In the genomic region with DNA sequence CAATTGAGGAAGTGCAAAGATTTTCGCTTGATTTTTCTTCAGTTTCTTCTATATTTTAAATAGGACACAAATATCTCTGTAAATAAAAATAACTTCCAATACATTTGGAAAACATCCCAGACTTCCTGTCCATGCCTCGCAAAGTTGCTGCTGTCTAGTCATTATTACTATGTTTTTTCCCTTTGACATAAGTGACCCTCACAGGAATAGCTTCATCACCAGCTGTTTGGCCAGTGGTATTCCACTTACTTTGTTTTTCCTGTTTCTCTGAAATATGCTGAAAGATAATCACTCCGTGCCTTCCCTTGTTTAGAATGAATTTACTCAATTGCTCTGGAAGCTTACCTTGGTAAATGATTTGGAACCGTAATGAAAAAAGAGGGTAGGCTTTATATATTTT, we compare ENCODE assay signal across 20 cellular contexts.
DNase-seq lines count a peak whose midpoint lies in the region; ATAC-seq and TF ChIP-seq lines count a peak whose summit lies in the region.
"Had no signal": no experiment of that assay in that cellular context is flagged by ENCODE, and none has a peak within 500 bp of the region (broad histone marks: within the 10 kb centered on the region; RNA-seq: fewer than 3 reads in every experiment).

No MANE protein-coding gene starts in this region.

- DNase-seq in EH (ENCODE audit: low read depth) = peak; percentile 17
- DNase-seq in choroid plexus epithelial cell (ENCODE audit: low read depth) = peak; percentile 10
- DNase-seq in foreskin fibroblast = peak; percentile 10 to 14
- DNase-seq in nephron progenitor cell = no peak
- DNase-seq in stimulated activated CD4-positive, alpha-beta T cell treated with anti-CD3 and anti-CD28 coated beads, Interleukin-2, amount 100 ng/mL, for 48 hours = no peak
- no peak for DNase-seq in activated CD4-positive, alpha-beta T cell treated with anti-CD3 and anti-CD28 coated beads, Interleukin-2, amount 10 ng/mL, durations not matched to agents 7 days and 5 days
- DNase-seq: CD8-positive, alpha-beta T cell; DMS79; H9; NCI-H1436; NCI-H2029; NCI-H2171; NCI-H446; NCI-H69; Right ventricle myocardium superior had no signal

- H3K4me3 Mint-ChIP-seq in nephron progenitor cell = no peak overlapping the region
- no peak overlapping the region for H3K4me3 Mint-ChIP-seq in activated CD4-positive, alpha-beta T cell treated with anti-CD3 and anti-CD28 coated beads, Interleukin-2, amount 10 ng/mL, durations not matched to agents 7 days and 5 days
- H3K4me3 Mint-ChIP-seq: CD8-positive, alpha-beta T cell; H9 had no signal

- no peak overlapping the region for H3K4me3 ChIP-seq in choroid plexus epithelial cell (ENCODE audit: low read depth, low read length)
- H3K4me3 ChIP-seq in foreskin fibroblast (ENCODE audit: low read depth in 1 of 2, low read length in 2 of 2) = no peak overlapping the region
- no peak overlapping the region for H3K4me3 ChIP-seq in gastroesophageal sphincter
- H3K4me3 ChIP-seq: BLaER1, K562 had no signal

- H3K27me3 Mint-ChIP-seq in nephron progenitor cell (ENCODE audit: low read depth, poor library complexity) = no peaks in the 10 kb centered on the region
- H3K27me3 Mint-ChIP-seq in activated CD4-positive, alpha-beta T cell treated with anti-CD3 and anti-CD28 coated beads, Interleukin-2, amount 10 ng/mL, durations not matched to agents 7 days and 5 days = no peaks in the 10 kb centered on the region

- H3K36me3 Mint-ChIP-seq in nephron progenitor cell (ENCODE audit: low read depth) = no peaks in the 10 kb centered on the region
- H3K36me3 Mint-ChIP-seq in activated CD4-positive, alpha-beta T cell treated with anti-CD3 and anti-CD28 coated beads, Interleukin-2, amount 10 ng/mL, durations not matched to agents 7 days and 5 days (ENCODE audit: low read depth) = no peaks in the 10 kb centered on the region
- H3K36me3 Mint-ChIP-seq: CD8-positive, alpha-beta T cell had no signal

- ATAC-seq in GM19452 (IDR thresholded peaks at IDR 0.05; ENCODE audit: unreplicated experiment) (no peak), gastroesophageal sphincter (no peak)
- ATAC-seq: CD8-positive, alpha-beta T cell; K562 had no signal

- no peak for TF ChIP-seq POLR2A in gastroesophageal sphincter (IDR thresholded peaks at IDR 0.05)

- H3K4me1 Mint-ChIP-seq in nephron progenitor cell = peaks cover 15% of the 10 kb centered on the region
- H3K4me1 Mint-ChIP-seq in activated CD4-positive, alpha-beta T cell treated with anti-CD3 and anti-CD28 coated beads, Interleukin-2, amount 10 ng/mL, durations not matched to agents 7 days and 5 days = no peaks in the 10 kb centered on the region

- 64 to 77% methylated on average over 4 of the region's 4 CpGs for WGBS in gastroesophageal sphincter (ENCODE audit: low coverage in 1 of 2), 2 donors

- peak overlapping the region; percentile 83 for H3K27ac Mint-ChIP-seq in nephron progenitor cell
- no peak overlapping the region for H3K27ac Mint-ChIP-seq in activated CD4-positive, alpha-beta T cell treated with anti-CD3 and anti-CD28 coated beads, Interleukin-2, amount 10 ng/mL, durations not matched to agents 7 days and 5 days
- H3K27ac Mint-ChIP-seq: CD8-positive, alpha-beta T cell had no signal

- H3K27ac ChIP-seq in gastroesophageal sphincter = no peak overlapping the region
- H3K27ac ChIP-seq: BLaER1, HL-60 had no signal

- CTCF ChIA-PET in activated CD4-positive, alpha-beta T cell treated with anti-CD3 and anti-CD28 coated beads, Interleukin-2, amount 10 ng/mL, durations not matched to agents 7 days and 5 days (lab: Charles Lee) = no interaction called here

- POLR2A ChIA-PET in activated CD4-positive, alpha-beta T cell treated with anti-CD3 and anti-CD28 coated beads, Interleukin-2, amount 10 ng/mL, durations not matched to agents 7 days and 5 days (lab: Charles Lee) = no interaction called here

- TF ChIP-seq CTCF in choroid plexus epithelial cell (conservative IDR thresholded peaks at IDR 0.05; ENCODE audit: low read depth, low read length) (no peak), foreskin fibroblast (IDR thresholded peaks at IDR 0.05; ENCODE audit: low read depth, low read length) (no peak), nephron progenitor cell (IDR thresholded peaks at IDR 0.05) (no peak), gastroesophageal sphincter (IDR thresholded peaks at IDR 0.05) (no peak)

- H3K9me3 ChIP-seq in gastroesophageal sphincter = no peaks in the 10 kb centered on the region
- H3K9me3 ChIP-seq: BLaER1 had no signal

- peaks cover 42% of the 10 kb centered on the region for H3K9me3 Mint-ChIP-seq in nephron progenitor cell
- no peaks in the 10 kb centered on the region for H3K9me3 Mint-ChIP-seq in activated CD4-positive, alpha-beta T cell treated with anti-CD3 and anti-CD28 coated beads, Interleukin-2, amount 10 ng/mL, durations not matched to agents 7 days and 5 days
- H3K9me3 Mint-ChIP-seq: CD8-positive, alpha-beta T cell had no signal

- TF ChIP-seq EP300 in gastroesophageal sphincter (IDR thresholded peaks at IDR 0.05) = no peak

- H3K36me3 ChIP-seq in gastroesophageal sphincter = no peaks in the 10 kb centered on the region
- H3K36me3 ChIP-seq: BLaER1 had no signal

- H3K4me1 ChIP-seq in gastroesophageal sphincter = no peaks in the 10 kb centered on the region
- H3K4me1 ChIP-seq: BLaER1 had no signal

- no peaks in the 10 kb centered on the region for H3K27me3 ChIP-seq in gastroesophageal sphincter

Comparison
In these comparisons a context has a peak if more than half of its experiments do, and no peak if none do; other contexts are left out.
1. DNase-seq: peak in EH (single experiment), choroid plexus epithelial cell (single experiment) and foreskin fibroblast (2 of 2); none in nephron progenitor cell (single experiment), stimulated activated CD4-positive, alpha-beta T cell treated with anti-CD3 and anti-CD28 coated beads, Interleukin-2, amount 100 ng/mL, for 48 hours (0 of 2) and activated CD4-positive, alpha-beta T cell treated with anti-CD3 and anti-CD28 coated beads, Interleukin-2, amount 10 ng/mL, durations not matched to agents 7 days and 5 days (single experiment).